8 cellular contexts compared by ENCODE assay signal in genomic region chr16:87766485-87766797, GRCh38. TPM values are rescaled to one million over a fixed set of nuclear protein-coding genes. Genes with fewer than 3 reads are reported as not detected.
DNase-seq lines count a peak whose midpoint lies in the region; ATAC-seq, FAIRE-seq and TF ChIP-seq lines count a peak whose summit lies in the region.

No MANE protein-coding gene starts in this region.

- H3K4me3 ChIP-seq in keratinocyte (ENCODE audit: control insufficient read depth in 2 of 3, extremely low read depth in 1 of 3, insufficient read depth in 2 of 3, low read depth in 1 of 3, low read length in 3 of 3) = peak overlapping the region; percentile 81 to 94 (median 94)
- peak overlapping the region; percentile 86 to 91 for H3K4me3 ChIP-seq in stomach smooth muscle (ENCODE audit: low read length in 2 of 2)

- peak overlapping the region; percentile 80 for H2AFZ ChIP-seq in keratinocyte (ENCODE audit: control insufficient read depth, low read length)

- dilution Hi-C loops in keratinocyte (cut with MboI; ENCODE audit: extremely low pct_ligation_motif_present, low sequenced_read_pairs) = no loop called here

- H3K9me1 ChIP-seq in keratinocyte (ENCODE audit: control insufficient read depth, extremely low read depth, insufficient read depth, low read length) = no peaks in the 10 kb centered on the region

- no peak for DNase-seq in T-helper 1 cell
- no peak for DNase-seq in activated naive CD8-positive, alpha-beta T cell treated with anti-CD3 and anti-CD28 coated beads, Interleukin-2, amount 50 U/mL, for 24 hours
- DNase-seq in keratinocyte (ENCODE audit: low read depth, low spot score) = no peak
- DNase-seq in DMS53 (lab: John Stamatoyannopoulos, UW) = no peak
- no peak for DNase-seq in DMS114 treated with DMSO at 0.1 percent for 48 hours (lab: John Stamatoyannopoulos, UW; ENCODE audit: unreplicated experiment)

- peaks cover 32% of the 10 kb centered on the region for H3K4me1 Mint-ChIP-seq in T-helper 1 cell treated with Interleukin-12 subunit alpha and Interleukin-12 subunit beta and Interleukin-4 antibody, amounts not matched to agents 30 μg/mL and 1 μg/mL, for 36 hours (ENCODE audit: low read depth)
- peaks cover 39% of the 10 kb centered on the region for H3K4me1 Mint-ChIP-seq in activated naive CD8-positive, alpha-beta T cell treated with anti-CD3 and anti-CD28 coated beads, Interleukin-2, amount 50 U/mL, for 24 hours

- FAIRE-seq in keratinocyte (lab: Jason Lieb, UNC) = no peak

- H3K79me2 ChIP-seq in keratinocyte (ENCODE audit: control insufficient read depth, insufficient read depth, low read length) = peaks cover 31% of the 10 kb centered on the region

- H3K27ac ChIP-seq in keratinocyte (ENCODE audit: control insufficient read depth, insufficient read depth, low read length) = peak overlapping the region; percentile 83
- H3K27ac ChIP-seq in stomach smooth muscle (ENCODE audit: low read length) = no peak overlapping the region

- H3K9ac ChIP-seq in keratinocyte (ENCODE audit: control insufficient read depth, extremely low read depth, insufficient read depth, low read length) = peak overlapping the region; percentile 94
- H3K9ac ChIP-seq in stomach smooth muscle (ENCODE audit: low read length in 2 of 2) = peak overlapping the region; percentile 87 to 93

- no peaks in the 10 kb centered on the region for H3K27me3 Mint-ChIP-seq in T-helper 1 cell treated with Interleukin-12 subunit alpha and Interleukin-12 subunit beta and Interleukin-4 antibody, amounts not matched to agents 30 μg/mL and 1 μg/mL, for 36 hours (ENCODE audit: low read depth)
- peaks cover 2% of the 10 kb centered on the region for H3K27me3 Mint-ChIP-seq in activated naive CD8-positive, alpha-beta T cell treated with anti-CD3 and anti-CD28 coated beads, Interleukin-2, amount 50 U/mL, for 24 hours

- peak overlapping the region; percentile 99 for H3K27ac Mint-ChIP-seq in T-helper 1 cell treated with Interleukin-12 subunit alpha and Interleukin-12 subunit beta and Interleukin-4 antibody, amounts not matched to agents 30 μg/mL and 1 μg/mL, for 36 hours
- H3K27ac Mint-ChIP-seq in activated naive CD8-positive, alpha-beta T cell treated with anti-CD3 and anti-CD28 coated beads, Interleukin-2, amount 50 U/mL, for 24 hours = peak overlapping the region; percentile 95

- H3K4me1 ChIP-seq in keratinocyte (ENCODE audit: control insufficient read depth, extremely low read depth, insufficient read depth, low read length) (peaks cover 7% of the 10 kb centered on the region), stomach smooth muscle (ENCODE audit: control insufficient read depth, insufficient read depth, low read length) (peaks cover 17% of the 10 kb centered on the region)

- H3K4me3 Mint-ChIP-seq in T-helper 1 cell treated with Interleukin-12 subunit alpha and Interleukin-12 subunit beta and Interleukin-4 antibody, amounts not matched to agents 30 μg/mL and 1 μg/mL, for 36 hours = peak overlapping the region; percentile 100
- peak overlapping the region; percentile 99 for H3K4me3 Mint-ChIP-seq in activated naive CD8-positive, alpha-beta T cell treated with anti-CD3 and anti-CD28 coated beads, Interleukin-2, amount 50 U/mL, for 24 hours

- no peaks in the 10 kb centered on the region for H4K20me1 ChIP-seq in keratinocyte (ENCODE audit: control insufficient read depth, extremely low read depth, insufficient read depth, low read length)

- H3K9me3 ChIP-seq in keratinocyte (ENCODE audit: control insufficient read depth, low read depth, low read length) (no peaks in the 10 kb centered on the region), stomach smooth muscle (ENCODE audit: control insufficient read depth in 2 of 2, low read length in 2 of 2) (no peaks in the 10 kb centered on the region)

- H3K27me3 ChIP-seq in keratinocyte (ENCODE audit: control insufficient read depth, extremely low read depth, insufficient read depth, low read length) (no peaks in the 10 kb centered on the region), stomach smooth muscle (ENCODE audit: control insufficient read depth in 1 of 2, insufficient read depth in 2 of 2, low read length in 2 of 2) (no peaks in the 10 kb centered on the region)

- no peaks in the 10 kb centered on the region for H3K9me3 Mint-ChIP-seq in T-helper 1 cell treated with Interleukin-12 subunit alpha and Interleukin-12 subunit beta and Interleukin-4 antibody, amounts not matched to agents 30 μg/mL and 1 μg/mL, for 36 hours
- no peaks in the 10 kb centered on the region for H3K9me3 Mint-ChIP-seq in activated naive CD8-positive, alpha-beta T cell treated with anti-CD3 and anti-CD28 coated beads, Interleukin-2, amount 50 U/mL, for 24 hours

- H3K4me2 ChIP-seq in keratinocyte (ENCODE audit: control insufficient read depth, extremely low read depth, insufficient read depth, low read depth, low read length) = peak overlapping the region; percentile 87

- TF ChIP-seq CTCF in keratinocyte (optimal IDR thresholded peaks at IDR 0.05 in 1 of 3, IDR thresholded peaks at IDR 0.05 in 1 of 3, conservative IDR thresholded peaks at IDR 0.05 in 1 of 3; ENCODE audit: extremely low read depth in 1 of 3, insufficient read depth in 2 of 3, low read length in 3 of 3) = no peak

- peaks cover 21% of the 10 kb centered on the region for H3K36me3 Mint-ChIP-seq in T-helper 1 cell treated with Interleukin-12 subunit alpha and Interleukin-12 subunit beta and Interleukin-4 antibody, amounts not matched to agents 30 μg/mL and 1 μg/mL, for 36 hours (ENCODE audit: low read depth)
- H3K36me3 Mint-ChIP-seq in activated naive CD8-positive, alpha-beta T cell treated with anti-CD3 and anti-CD28 coated beads, Interleukin-2, amount 50 U/mL, for 24 hours (ENCODE audit: low read depth) = peaks cover 29% of the 10 kb centered on the region

- H3K36me3 ChIP-seq in keratinocyte (ENCODE audit: control insufficient read depth in 2 of 2, extremely low read depth in 1 of 2, insufficient read depth in 2 of 2, low read length in 2 of 2) (peaks cover 4 to 13% of the 10 kb centered on the region in 2 experiments), stomach smooth muscle (ENCODE audit: control insufficient read depth in 2 of 2, insufficient read depth in 2 of 2, low read length in 2 of 2) (peaks cover 7 to 17% of the 10 kb centered on the region in 2 donors)

- no peak for ATAC-seq in activated naive CD8-positive, alpha-beta T cell treated with anti-CD3 and anti-CD28 coated beads, Interleukin-2, amount 50 U/mL, for 24 hours
- no peak for ATAC-seq in GM18511 (IDR thresholded peaks at IDR 0.05; ENCODE audit: unreplicated experiment)

RNA-seq across cellular contexts. Expression of gene KLHDC4, which starts 0.7 kb away (rescaled TPM):
- polyA plus RNA-seq in keratinocyte = 13.4 to 15.3 TPM (median 13.4 TPM) in 3 replicates
- polyA plus RNA-seq in keratinocyte (2011; ENCODE audit: low read depth) = 16.2 TPM
- polyA plus RNA-seq in keratinocyte (2011; cell fraction: cytosol; rRNA removed) = 7.9 and 14.6 TPM in 2 replicates
- polyA plus RNA-seq in keratinocyte (2011; cell fraction: nucleus; rRNA removed) = 37.2 and 42.7 TPM in 2 replicates
- 16.2 and 18.9 TPM in 2 replicates for polyA plus RNA-seq in keratinocyte (2012; ENCODE audit: low replicate concordance)
- polyA minus RNA-seq in keratinocyte = 8.5 to 12.7 TPM (median 11.3 TPM) in 3 replicates
- polyA minus RNA-seq in keratinocyte (2011; cell fraction: cytosol; rRNA and poly(A)+ RNA removed) = 15.3 TPM
- 15.2 and 22.3 TPM in 2 replicates for polyA minus RNA-seq in keratinocyte (2011; cell fraction: nucleus; rRNA and poly(A)+ RNA removed)
